Comparison of ENCODE assay signal across 15 cellular contexts in the genomic region with DNA sequence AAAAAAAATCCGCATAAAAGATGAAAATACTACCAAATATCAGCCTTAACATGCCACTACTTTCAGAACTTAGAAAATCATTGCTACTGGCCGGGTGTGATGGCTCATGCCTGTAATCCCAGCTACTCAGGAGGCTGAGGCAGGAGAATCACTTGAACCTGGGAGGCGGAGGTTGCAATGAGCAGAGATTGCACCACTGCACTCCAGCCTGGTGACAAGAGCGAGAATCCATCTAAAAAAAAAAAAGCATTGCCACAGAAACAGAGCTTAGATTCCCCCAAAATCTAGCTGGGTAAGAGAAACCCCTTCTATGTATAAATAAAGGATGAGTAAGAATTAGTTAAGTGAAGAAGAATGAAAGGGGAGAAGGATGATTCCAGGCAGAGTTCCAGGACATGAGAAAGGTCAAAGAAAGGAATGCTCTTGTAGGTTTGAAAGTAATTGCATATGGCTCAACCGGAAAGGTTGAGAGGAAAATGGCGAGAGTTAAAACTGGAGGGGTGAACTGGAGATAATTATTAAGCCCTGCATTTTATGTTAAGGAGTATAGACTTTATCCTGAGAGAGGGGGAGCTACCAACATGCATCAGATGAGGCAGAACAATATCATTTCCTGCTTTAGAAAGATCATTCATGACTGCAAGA. TPM values are rescaled to one million over a fixed set of nuclear protein-coding genes. Genes with fewer than 3 reads are reported as not detected.
DNase-seq lines count a peak whose midpoint lies in the region; ATAC-seq and TF ChIP-seq lines count a peak whose summit lies in the region.
"Had no signal": no experiment of that assay in that cellular context is flagged by ENCODE, and none has a peak within 500 bp of the region (broad histone marks: within the 10 kb centered on the region; RNA-seq: fewer than 3 reads in every experiment).

No MANE protein-coding gene starts in this region.

- peak overlapping the region; percentile 79 for H2BK5ac ChIP-seq in mesenchymal stem cell (ENCODE audit: low read depth, low read length, poor library complexity, severe bottlenecking)

- no peak for TF ChIP-seq POLR2A in stomach (IDR thresholded peaks at IDR 0.05)

- TF ChIP-seq CTCF in AG10803 (conservative IDR thresholded peaks at IDR 0.05; ENCODE audit: low read length), result no peak
- TF ChIP-seq CTCF in chondrocyte (IDR thresholded peaks at IDR 0.05), result no peak
- TF ChIP-seq CTCF in stomach (IDR thresholded peaks at IDR 0.05), result no peak

- 20% methylated on average over 4 of the region's 6 CpGs for WGBS in mesenchymal stem cell
- WGBS in stomach, 5 donors, result 64 to 75% (median 73%) methylated on average over 6 of the region's 6 CpGs

- TF ChIP-seq EP300 in stomach (IDR thresholded peaks at IDR 0.05), result no peak

- peak; percentile 97 for DNase-seq in AG10803 (ENCODE audit: low read depth)
- DNase-seq in MG63, result peak; percentile 42
- no peak for DNase-seq in chondrocyte (ENCODE audit: low spot score)
- DNase-seq in mesenchymal stem cell, result peak; percentile 80
- DNase-seq in SIG-M5 (lab: John Stamatoyannopoulos, UW), result no peak
- no peak for DNase-seq in stomach
- DNase-seq: activated naive CD8-positive, alpha-beta T cell treated with anti-CD3 and anti-CD28 coated beads, Interleukin-2, amount 50 U/mL, for 24 hours; CD4-positive, alpha-beta memory T cell; effector memory CD4-positive, alpha-beta T cell; NCI-H1105; NCI-H510A; stimulated activated naive CD8-positive, alpha-beta T cell treated with anti-CD3 and anti-CD28 coated beads, Interleukin-15, amount 100 ng/mL, for 72 hours had no signal

- H3K4me2 ChIP-seq in mesenchymal stem cell (ENCODE audit: low read length, poor library complexity, severe bottlenecking), result peak overlapping the region; percentile 22

- no peak overlapping the region for H3K4me3 Mint-ChIP-seq in chondrocyte (ENCODE audit: unreplicated experiment)
- H3K4me3 Mint-ChIP-seq: activated naive CD8-positive, alpha-beta T cell treated with anti-CD3 and anti-CD28 coated beads, Interleukin-2, amount 50 U/mL, for 24 hours; stimulated activated naive CD8-positive, alpha-beta T cell treated with anti-CD3 and anti-CD28 coated beads, Interleukin-15, amount 100 ng/mL, for 72 hours had no signal

- peaks cover 38% of the 10 kb centered on the region for H3K4me1 Mint-ChIP-seq in chondrocyte (ENCODE audit: low read depth)
- H3K4me1 Mint-ChIP-seq: activated naive CD8-positive, alpha-beta T cell treated with anti-CD3 and anti-CD28 coated beads, Interleukin-2, amount 50 U/mL, for 24 hours; CD4-positive, alpha-beta memory T cell; stimulated activated naive CD8-positive, alpha-beta T cell treated with anti-CD3 and anti-CD28 coated beads, Interleukin-15, amount 100 ng/mL, for 72 hours had no signal

- no peaks in the 10 kb centered on the region; the same call in 1 of the 2 replicates for H3K9me3 ChIP-seq in MG63
- H3K9me3 ChIP-seq in mesenchymal stem cell (ENCODE audit: control insufficient read depth, low read length), result no peaks in the 10 kb centered on the region
- H3K9me3 ChIP-seq in stomach, result no peaks in the 10 kb centered on the region

- intact Hi-C loops in stomach (cut with DNase I; ENCODE audit: low total_unique reads), result no loop called here

- no peak overlapping the region for H4K8ac ChIP-seq in mesenchymal stem cell (ENCODE audit: low read length)

- peak overlapping the region in 1 of 2 experiments; percentile 83 for H2BK12ac ChIP-seq in mesenchymal stem cell (ENCODE audit: low read length in 2 of 2)

- peaks cover 12% of the 10 kb centered on the region for H3K4me1 ChIP-seq in mesenchymal stem cell (ENCODE audit: control insufficient read depth, insufficient read depth, low read depth, low read length)
- H3K4me1 ChIP-seq in stomach, result no peaks in the 10 kb centered on the region

- no peak overlapping the region for H3K4ac ChIP-seq in mesenchymal stem cell (ENCODE audit: low read depth in 1 of 2, low read length in 2 of 2)

- H4K91ac ChIP-seq in mesenchymal stem cell (ENCODE audit: low read length), result no peak overlapping the region

- H3K36me3 Mint-ChIP-seq in chondrocyte (ENCODE audit: low read depth), result no peaks in the 10 kb centered on the region
- H3K36me3 Mint-ChIP-seq: CD4-positive, alpha-beta memory T cell had no signal

- no peak for ATAC-seq in HG02642 (IDR thresholded peaks at IDR 0.05; ENCODE audit: poor library complexity, unreplicated experiment)
- no peak for ATAC-seq in HG03460 (IDR thresholded peaks at IDR 0.05; ENCODE audit: unreplicated experiment)
- ATAC-seq: activated naive CD8-positive, alpha-beta T cell treated with anti-CD3 and anti-CD28 coated beads, Interleukin-2, amount 50 U/mL, for 24 hours; Right ventricle myocardium inferior; stimulated activated naive CD8-positive, alpha-beta T cell treated with anti-CD3 and anti-CD28 coated beads, Interleukin-15, amount 100 ng/mL, for 72 hours had no signal

- no peak overlapping the region for H2AFZ ChIP-seq in mesenchymal stem cell (ENCODE audit: low read depth, low read length)

- no peaks in the 10 kb centered on the region for H3K79me1 ChIP-seq in mesenchymal stem cell (replicated peaks; ENCODE audit: low read length, poor library complexity, severe bottlenecking)

- H2BK15ac ChIP-seq in mesenchymal stem cell (ENCODE audit: low read depth, poor library complexity, severe bottlenecking), result no peak overlapping the region

- H3K27me3 ChIP-seq in MG63 (no peaks in the 10 kb centered on the region), mesenchymal stem cell (ENCODE audit: control insufficient read depth in 1 of 2, insufficient read depth in 1 of 2, low read length in 2 of 2) (no peaks in the 10 kb centered on the region), stomach (peaks cover 0 to 73% (median 6%) of the 10 kb centered on the region in 3 donors)

- H3K18ac ChIP-seq in mesenchymal stem cell (ENCODE audit: low read depth in 1 of 2, low read length in 2 of 2), result peak overlapping the region in 1 of 2 experiments; percentile 21

- H3K14ac ChIP-seq in mesenchymal stem cell (ENCODE audit: low read length in 2 of 2), result no peak overlapping the region

- peak overlapping the region; percentile 30 for H2BK120ac ChIP-seq in mesenchymal stem cell (ENCODE audit: low read depth, low read length)

- H2AK5ac ChIP-seq in mesenchymal stem cell (ENCODE audit: low read length, severe bottlenecking), result no peak overlapping the region

- no peak overlapping the region for H3K23ac ChIP-seq in mesenchymal stem cell (ENCODE audit: low read length in 2 of 2)

- no peaks in the 10 kb centered on the region for H3K27me3 Mint-ChIP-seq in chondrocyte (ENCODE audit: low read depth)

- H3K4me3 ChIP-seq in AG10803 (ENCODE audit: low read length) (no peak overlapping the region), MG63 (0 out of 2 replicates have a peak overlapping the region, but pooled peaks have one; percentile 2), mesenchymal stem cell (ENCODE audit: insufficient read depth in 1 of 2, low read depth in 1 of 2, low read length in 2 of 2) (peak overlapping the region in 1 of 2 experiments; percentile 6), stomach (no peak overlapping the region)

- H3K36me3 ChIP-seq in MG63 (no peaks in the 10 kb centered on the region), mesenchymal stem cell (ENCODE audit: control insufficient read depth in 1 of 2, insufficient read depth in 2 of 2, low read depth in 1 of 2, low read length in 2 of 2) (no peaks in the 10 kb centered on the region), stomach (no peaks in the 10 kb centered on the region)

- H3K9me3 Mint-ChIP-seq in chondrocyte (ENCODE audit: low read depth), result peaks cover 3% of the 10 kb centered on the region
- H3K9me3 Mint-ChIP-seq: activated naive CD8-positive, alpha-beta T cell treated with anti-CD3 and anti-CD28 coated beads, Interleukin-2, amount 50 U/mL, for 24 hours; stimulated activated naive CD8-positive, alpha-beta T cell treated with anti-CD3 and anti-CD28 coated beads, Interleukin-15, amount 100 ng/mL, for 72 hours had no signal

- H3K9ac ChIP-seq in mesenchymal stem cell (ENCODE audit: low read length), result peak overlapping the region; percentile 77

- H3K27ac Mint-ChIP-seq in chondrocyte (ENCODE audit: unreplicated experiment), result peak overlapping the region; percentile 94
- H3K27ac Mint-ChIP-seq: activated naive CD8-positive, alpha-beta T cell treated with anti-CD3 and anti-CD28 coated beads, Interleukin-2, amount 50 U/mL, for 24 hours; CD4-positive, alpha-beta memory T cell; stimulated activated naive CD8-positive, alpha-beta T cell treated with anti-CD3 and anti-CD28 coated beads, Interleukin-15, amount 100 ng/mL, for 72 hours had no signal

- H3K27ac ChIP-seq in mesenchymal stem cell (ENCODE audit: low read length, poor library complexity, severe bottlenecking), result peak overlapping the region; percentile 99
- H3K27ac ChIP-seq in stomach, result no peak overlapping the region

RNA-seq across cellular contexts. Expression of gene NRDC, which starts 19.7 kb away (rescaled TPM):
- 85.9 and 113 TPM in 2 replicates for total RNA-seq in MG63 (2014; rRNA removed; shearing (Covaris generic); ENCODE audit: low replicate concordance)
- total RNA-seq in chondrocyte (121 to 146 TPM (median 122 TPM) in 3 replicates), stomach (10 to 100 TPM; 58.4 to 93.0 (median 80.0) TPM)
- 102 TPM for polyA plus RNA-seq in mesenchymal stem cell (2013, experiment 1 of 2)
- polyA plus RNA-seq in mesenchymal stem cell (2013, experiment 2 of 2), result 96.9 TPM
- 10 to 100 TPM; 62.8 to 95.6 (median 78.3) TPM for polyA plus RNA-seq in stomach

Comparison
In these comparisons a context has a peak if more than half of its experiments do, and no peak if none do; other contexts are left out.
1. DNase-seq: peak in AG10803 (single experiment), MG63 (single experiment) and mesenchymal stem cell (single experiment); none in chondrocyte (single experiment), SIG-M5 (single experiment) and stomach (single experiment).